In the genomic region with DNA sequence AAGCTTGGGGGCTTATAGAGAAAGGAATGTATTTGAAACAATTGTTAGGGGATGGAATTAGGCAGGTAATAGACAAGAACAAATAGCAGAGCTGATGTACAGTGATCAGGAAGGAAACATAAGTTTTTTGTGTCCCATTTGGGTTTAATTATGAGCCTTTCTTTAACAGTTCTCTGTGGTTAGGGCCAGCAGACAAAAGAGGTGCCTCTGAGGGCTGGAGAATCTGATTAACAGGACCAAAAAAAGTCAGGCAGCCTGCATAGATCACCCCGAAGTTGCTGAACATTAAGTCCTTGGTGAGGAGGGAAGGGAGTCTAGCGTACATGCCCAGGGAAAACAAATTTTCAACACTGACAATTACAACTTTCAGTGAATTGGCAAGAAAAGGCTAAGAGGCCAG, we compare ENCODE assay signal across 31 cellular contexts.
DNase-seq lines count a peak whose midpoint lies in the region; TF ChIP-seq lines count a peak whose summit lies in the region.
"Had no signal": no experiment of that assay in that cellular context is flagged by ENCODE, and none has a peak within 500 bp of the region (broad histone marks: within the 10 kb centered on the region; RNA-seq: fewer than 3 reads in every experiment).

No MANE protein-coding gene starts in this region.

- H3K27ac Mint-ChIP-seq in H9, result no peak overlapping the region
- peak overlapping the region; percentile 77 for H3K27ac Mint-ChIP-seq in endodermal cell
- H3K27ac Mint-ChIP-seq in nephron progenitor cell, result peak overlapping the region; percentile 9
- H3K27ac Mint-ChIP-seq: activated CD4-positive, alpha-beta memory T cell treated with anti-CD3 and anti-CD28 coated beads, Interleukin-2, amount 10 ng/mL, durations not matched to agents 7 days and 5 days; activated naive CD4-positive, alpha-beta T cell treated with anti-CD3 and anti-CD28 coated beads, Interleukin-2, amount 50 U/mL, for 24 hours; activated T-helper 2 cell treated with anti-CD3 and anti-CD28 coated beads, Interferon-gamma antibody, Interleukin-2, Interleukin-4, amounts not matched to agents 10 μg/mL and 5 μg/mL and 100 μg/mL, durations not matched to agents 14 hours and 24 hours and 36 hours; natural killer cell treated with Interleukin-12 subunit alpha and Interleukin-12 subunit beta and Interleukin-15 and Interleukin-18, amount 100 ng/mL, for 72 hours had no signal

- no peaks in the 10 kb centered on the region for H3K9me3 ChIP-seq in H9 (ENCODE audit: control insufficient read depth, low read depth, low read length)
- H3K9me3 ChIP-seq in endodermal cell (ENCODE audit: control insufficient read depth, low read length), result no peaks in the 10 kb centered on the region
- no peaks in the 10 kb centered on the region for H3K9me3 ChIP-seq in left ventricle myocardium inferior (replicated peaks)
- H3K9me3 ChIP-seq: esophagus muscularis mucosa, gastroesophageal sphincter, psoas muscle, suprapubic skin had no signal

- no peak overlapping the region for H2BK120ac ChIP-seq in H9 (ENCODE audit: low read depth, low read length, poor library complexity, severe bottlenecking)

- H3K14ac ChIP-seq in H9 (ENCODE audit: insufficient read depth, low read length), result no peak overlapping the region

- no peak overlapping the region for H3K56ac ChIP-seq in H9 (ENCODE audit: insufficient read length, low read depth, low read length)

- intact Hi-C loops in left ventricle myocardium inferior (cut with micrococcal nuclease), result no loop called here

- H3K27me3 ChIP-seq in H9 (ENCODE audit: insufficient read depth, low read length) (no peaks in the 10 kb centered on the region), endodermal cell (ENCODE audit: control insufficient read depth, insufficient read depth, low read length, poor library complexity, severe bottlenecking) (no peaks in the 10 kb centered on the region), left ventricle myocardium inferior (ENCODE audit: low read depth) (no peaks in the 10 kb centered on the region)
- H3K27me3 ChIP-seq: cardiac muscle cell, esophagus muscularis mucosa, gastroesophageal sphincter, suprapubic skin had no signal

- H3K4me3 ChIP-seq in endodermal cell (ENCODE audit: low read length) (peak overlapping the region; percentile 21), left ventricle myocardium inferior (no peak overlapping the region)
- H3K4me3 ChIP-seq: cardiac muscle cell, esophagus muscularis mucosa, gastroesophageal sphincter, psoas muscle, suprapubic skin had no signal

- H3K27ac ChIP-seq in 22Rv1 (peak overlapping the region; percentile 62), H9 (ENCODE audit: insufficient read length, low read depth, low read length) (no peak overlapping the region), endodermal cell (ENCODE audit: low read depth, low read length) (peak overlapping the region; percentile 34), left ventricle myocardium inferior (replicated peaks) (no peak overlapping the region)
- H3K27ac ChIP-seq: cardiac muscle cell, esophagus muscularis mucosa, gastroesophageal sphincter, psoas muscle, RWPE1, suprapubic skin had no signal

- H2BK20ac ChIP-seq in H9 (ENCODE audit: low read depth, low read length, poor library complexity, severe bottlenecking), result no peak overlapping the region

- H3K9ac ChIP-seq in H9 (ENCODE audit: extremely low read depth, insufficient read length, low read length) (no peak overlapping the region), endodermal cell (ENCODE audit: extremely low read depth, low read length, poor library complexity, severe bottlenecking) (peak overlapping the region; percentile 5)

- no peaks in the 10 kb centered on the region for H4K20me1 ChIP-seq in H9 (ENCODE audit: control insufficient read depth, insufficient read depth, insufficient read length)

- H3K36me3 ChIP-seq in endodermal cell (ENCODE audit: control insufficient read depth, insufficient read depth, low read length), result no peaks in the 10 kb centered on the region
- H3K36me3 ChIP-seq in left ventricle myocardium inferior, result no peaks in the 10 kb centered on the region
- H3K36me3 ChIP-seq: cardiac muscle cell, esophagus muscularis mucosa, gastroesophageal sphincter, suprapubic skin had no signal

- peak overlapping the region; percentile 49 for H2AFZ ChIP-seq in H9 (ENCODE audit: low read length)

- no peak overlapping the region for H4K8ac ChIP-seq in H9 (replicated peaks; ENCODE audit: insufficient read length, low read depth, low read length)

- H3K27me3 Mint-ChIP-seq in H9 (ENCODE audit: low read depth) (no peaks in the 10 kb centered on the region; the same call in 1 of the 2 replicates), endodermal cell (ENCODE audit: insufficient read depth) (no peaks in the 10 kb centered on the region), nephron progenitor cell (ENCODE audit: low read depth, poor library complexity) (peaks cover 3% of the 10 kb centered on the region)

- no peak overlapping the region for H3T11ph ChIP-seq in H9 (ENCODE audit: low read length)

- H3K36me3 Mint-ChIP-seq in H9 (ENCODE audit: insufficient read depth in 1 of 3, low read depth in 3 of 3) (no peaks in the 10 kb centered on the region), endodermal cell (ENCODE audit: low read depth) (no peaks in the 10 kb centered on the region), nephron progenitor cell (ENCODE audit: low read depth) (no peaks in the 10 kb centered on the region)
- H3K36me3 Mint-ChIP-seq: activated naive CD4-positive, alpha-beta T cell treated with anti-CD3 and anti-CD28 coated beads, Interleukin-2, amount 50 U/mL, for 24 hours; natural killer cell treated with Interleukin-12 subunit alpha and Interleukin-12 subunit beta and Interleukin-15 and Interleukin-18, amount 100 ng/mL, for 72 hours had no signal

- H3K4me1 ChIP-seq in H9 (ENCODE audit: insufficient read depth, low read length) (peaks cover 7% of the 10 kb centered on the region), endodermal cell (ENCODE audit: control insufficient read depth, insufficient read depth, low read length) (peaks cover 18% of the 10 kb centered on the region), left ventricle myocardium inferior (no peaks in the 10 kb centered on the region)
- H3K4me1 ChIP-seq: esophagus muscularis mucosa, gastroesophageal sphincter, psoas muscle had no signal

- H3K4me3 Mint-ChIP-seq in H9 (no peak overlapping the region), endodermal cell (peak overlapping the region; percentile 1), nephron progenitor cell (no peak overlapping the region)
- H3K4me3 Mint-ChIP-seq: activated CD4-positive, alpha-beta memory T cell treated with anti-CD3 and anti-CD28 coated beads, Interleukin-2, amount 10 ng/mL, durations not matched to agents 7 days and 5 days; activated naive CD4-positive, alpha-beta T cell treated with anti-CD3 and anti-CD28 coated beads, Interleukin-2, amount 50 U/mL, for 24 hours; natural killer cell treated with Interleukin-12 subunit alpha and Interleukin-12 subunit beta and Interleukin-15 and Interleukin-18, amount 100 ng/mL, for 72 hours had no signal

- no peak overlapping the region for H4K91ac ChIP-seq in H9 (ENCODE audit: insufficient read length, low read depth, low read length)

- no peaks in the 10 kb centered on the region for H3K79me1 ChIP-seq in H9 (ENCODE audit: insufficient read depth, low read depth, low read length, poor library complexity, severe bottlenecking)

- H3K79me2 ChIP-seq in H9 (ENCODE audit: insufficient read depth, low read length), result no peaks in the 10 kb centered on the region

- no peak overlapping the region for H4K5ac ChIP-seq in H9 (ENCODE audit: insufficient read length, low read depth, low read length)

- TF ChIP-seq CTCF in 22Rv1 (IDR thresholded peaks at IDR 0.05), result no peak
- TF ChIP-seq CTCF in H9 (conservative IDR thresholded peaks at IDR 0.05), result no peak
- no peak for TF ChIP-seq CTCF in endodermal cell (conservative IDR thresholded peaks at IDR 0.05)
- no peak for TF ChIP-seq CTCF in nephron progenitor cell (IDR thresholded peaks at IDR 0.05)
- no peak for TF ChIP-seq CTCF in left ventricle myocardium inferior (IDR thresholded peaks at IDR 0.05; ENCODE audit: borderline replicate concordance)

- H3K23me2 ChIP-seq in H9 (ENCODE audit: insufficient read length, low read depth, low read length, poor library complexity, severe bottlenecking), result no peaks in the 10 kb centered on the region

- H3K23ac ChIP-seq in H9 (ENCODE audit: insufficient read length, low read depth, low read length), result no peak overlapping the region

- H3K4ac ChIP-seq in H9 (ENCODE audit: low read depth, low read length), result no peak overlapping the region

- no peak overlapping the region for H2BK15ac ChIP-seq in H9 (ENCODE audit: low read depth, low read length)

- no peak overlapping the region for H2BK12ac ChIP-seq in H9 (ENCODE audit: insufficient read length, low read depth, low read length)

- H3K4me2 ChIP-seq in H9 (ENCODE audit: insufficient read depth, insufficient read length, low read length), result no peak overlapping the region

- peaks cover 17 to 29% of the 10 kb centered on the region in 2 experiments for H3K4me1 Mint-ChIP-seq in H9
- H3K4me1 Mint-ChIP-seq in endodermal cell, result peaks cover 41% of the 10 kb centered on the region
- H3K4me1 Mint-ChIP-seq in nephron progenitor cell, result peaks cover 10% of the 10 kb centered on the region
- H3K4me1 Mint-ChIP-seq: activated CD4-positive, alpha-beta memory T cell treated with anti-CD3 and anti-CD28 coated beads, Interleukin-2, amount 10 ng/mL, durations not matched to agents 7 days and 5 days; activated naive CD4-positive, alpha-beta T cell treated with anti-CD3 and anti-CD28 coated beads, Interleukin-2, amount 50 U/mL, for 24 hours had no signal

- H2BK5ac ChIP-seq in H9 (ENCODE audit: insufficient read length, low read length), result no peak overlapping the region

- WGBS in H9 (ENCODE audit: extremely low coverage, insufficient read length, low lambda C conversion rate), result no CpG with 5 or more reads among the region's 2 CpGs
- 67 to 94% methylated on average over 1 to 2 of the region's 2 CpGs for WGBS in endodermal cell (ENCODE audit: insufficient coverage in 1 of 2, insufficient read length in 1 of 2), 2 experiments

- H3K9me3 Mint-ChIP-seq in H9 (no peaks in the 10 kb centered on the region), endodermal cell (no peaks in the 10 kb centered on the region), nephron progenitor cell (no peaks in the 10 kb centered on the region)
- H3K9me3 Mint-ChIP-seq: activated CD4-positive, alpha-beta memory T cell treated with anti-CD3 and anti-CD28 coated beads, Interleukin-2, amount 10 ng/mL, durations not matched to agents 7 days and 5 days; activated naive CD4-positive, alpha-beta T cell treated with anti-CD3 and anti-CD28 coated beads, Interleukin-2, amount 50 U/mL, for 24 hours; activated T-helper 2 cell treated with anti-CD3 and anti-CD28 coated beads, Interferon-gamma antibody, Interleukin-2, Interleukin-4, amounts not matched to agents 10 μg/mL and 5 μg/mL and 100 μg/mL, durations not matched to agents 14 hours and 24 hours and 36 hours; natural killer cell treated with Interleukin-12 subunit alpha and Interleukin-12 subunit beta and Interleukin-15 and Interleukin-18, amount 100 ng/mL, for 72 hours had no signal

- no peak overlapping the region for H2AK5ac ChIP-seq in H9 (ENCODE audit: insufficient read length, low read length)

- no peak for DNase-seq in H9
- no peak for DNase-seq in endodermal cell
- DNase-seq in nephron progenitor cell, result no peak
- no peak for DNase-seq in left ventricle myocardium inferior
- no peak for DNase-seq in NCI-H2171 (lab: John Stamatoyannopoulos, UW)
- no peak for DNase-seq in NCI-H446 (lab: John Stamatoyannopoulos, UW)
- no peak for DNase-seq in mucosa of gallbladder (ENCODE audit: low spot score)
- DNase-seq: activated CD4-positive, alpha-beta memory T cell treated with anti-CD3 and anti-CD28 coated beads, Interleukin-2, amount 10 ng/mL, durations not matched to agents 7 days and 5 days; activated CD4-positive, alpha-beta T cell treated with anti-CD3 and anti-CD28 coated beads for 1 hour; aorta; cortex of kidney; DMS79 treated with DMSO at 0.1 percent for 48 hours; KBM-7; left ventricle myocardium superior; NCI-H1417 treated with DMSO at 0.1 percent for 48 hours; NCI-H2081; NCI-H345; NCI-H774; psoas muscle; stimulated activated CD4-positive, alpha-beta T cell treated with anti-CD3 and anti-CD28 coated beads, Interleukin-15, amount 100 ng/mL, for 24 hours; stimulated activated naive CD4-positive, alpha-beta T cell; T-helper 2 cell had no signal

- no peak overlapping the region for H3K18ac ChIP-seq in H9 (ENCODE audit: insufficient read length, low read depth, low read length)

Comparison
In these comparisons a context has a peak if more than half of its experiments do, and no peak if none do; other contexts are left out.
1. H3K27ac ChIP-seq: peak in 22Rv1 (single experiment) and endodermal cell (single experiment); none in H9 (single experiment) and left ventricle myocardium inferior (single experiment).
2. H3K27ac Mint-ChIP-seq: peak in endodermal cell (single experiment) and nephron progenitor cell (single experiment); none in H9 (0 of 3).